In genomic region chr7:75358671-75359541, GRCh38 we compare ENCODE assay signal across 8 cellular contexts. TPM values are rescaled to one million over a fixed set of nuclear protein-coding genes. Genes with fewer than 3 reads are reported as not detected.
DNase-seq lines count a peak whose midpoint lies in the region; ATAC-seq and TF ChIP-seq lines count a peak whose summit lies in the region.
"Not testable (repeated sequence)": the region's sequence is repeated elsewhere in the genome, so short reads cannot be mapped to it uniquely, and the experiment has no call there.

No MANE protein-coding gene starts in this region.

- H3K4me1 ChIP-seq in PC-3 (ENCODE audit: insufficient read depth, low read length); skeletal muscle tissue (ENCODE audit: control insufficient read depth in 3 of 3, insufficient read depth in 3 of 3, low read length in 3 of 3); uterus: not testable (repeated sequence)

- H3K4me2 ChIP-seq in PC-3 (ENCODE audit: low read length): not testable (repeated sequence)

- TF ChIP-seq CTCF in PC-3 (conservative IDR thresholded peaks at IDR 0.05; ENCODE audit: low read depth, low read length); choroid plexus epithelial cell (conservative IDR thresholded peaks at IDR 0.05; ENCODE audit: low read depth, low read length); kidney epithelial cell (IDR thresholded peaks at IDR 0.05; ENCODE audit: insufficient read depth, low read length, poor library complexity, severe bottlenecking); uterus (IDR thresholded peaks at IDR 0.05): not testable (repeated sequence)

- not testable (repeated sequence) for DNase-seq in PC-3; kidney epithelial cell (ENCODE audit: low read depth)
- peak; percentile 0 for DNase-seq in activated T-cell treated with anti-CD3 and anti-CD28 coated beads for 24 hours (ENCODE audit: low read depth)
- peak; percentile 0 for DNase-seq in choroid plexus epithelial cell (ENCODE audit: low read depth)
- peak; percentile 5 to 11 for DNase-seq in uterus

- CTCF ChIA-PET in PC-3 (lab: Charles Lee): not testable (repeated sequence)

- not testable (repeated sequence) for H3K36me3 ChIP-seq in PC-3 (ENCODE audit: low read depth, low read length); kidney epithelial cell (ENCODE audit: control insufficient read depth, insufficient read depth, low read length); skeletal muscle tissue (ENCODE audit: control insufficient read depth in 3 of 3, insufficient read depth in 3 of 3, low read length in 3 of 3); uterus

- H3K27ac ChIP-seq in PC-3 (ENCODE audit: low read length); skeletal muscle tissue (ENCODE audit: low read depth, low read length); uterus: not testable (repeated sequence)

- H3K4me3 ChIP-seq in PC-3 (ENCODE audit: low read length): not testable (repeated sequence)
- H3K4me3 ChIP-seq in choroid plexus epithelial cell (ENCODE audit: low read depth, low read length) (peak overlapping the region; percentile 34), kidney epithelial cell (ENCODE audit: low read depth, low read length) (peak overlapping the region; percentile 42), skeletal muscle tissue (ENCODE audit: low read length in 3 of 3) (peak overlapping the region in 2 of 3 donors; percentile 46 to 64), uterus (peak overlapping the region in 1 of 2 donors; percentile 36)

- POLR2A ChIA-PET in PC-3 (lab: Charles Lee; ENCODE audit: unreplicated experiment): not testable (repeated sequence)

- H3K9me3 ChIP-seq in PC-3 (ENCODE audit: low read length); skeletal muscle tissue (ENCODE audit: control insufficient read depth in 3 of 3, low read length in 3 of 3); uterus: not testable (repeated sequence)

- not testable (repeated sequence) for H3F3A ChIP-seq in PC-3 (ENCODE audit: low read length, unreplicated experiment)

- not testable (repeated sequence) for H4K20me1 ChIP-seq in PC-3 (ENCODE audit: low read length)

- ATAC-seq in GM19324 (IDR thresholded peaks at IDR 0.05; ENCODE audit: low FRiP score, unreplicated experiment): peak; percentile 70
- peak; percentile 62 for ATAC-seq in HG02938 (IDR thresholded peaks at IDR 0.05; ENCODE audit: unreplicated experiment)
- peak; percentile 91 for ATAC-seq in PC-3

- not testable (repeated sequence) for H3K9me2 ChIP-seq in PC-3 (replicated peaks; ENCODE audit: low read length)

- not testable (repeated sequence) for H2AFZ ChIP-seq in PC-3 (ENCODE audit: low read length)

- intact Hi-C loops in PC-3 (cut with micrococcal nuclease); uterus (cut with DNase I; ENCODE audit: low total_unique reads): not testable (repeated sequence)

- H3K79me2 ChIP-seq in PC-3 (ENCODE audit: low read length): not testable (repeated sequence)

- BruUV-seq in PC-3 (replicated peaks; lab: Mats Ljungman, UMichigan): not testable (repeated sequence)

- H3K9ac ChIP-seq in PC-3 (ENCODE audit: low read length): not testable (repeated sequence)
- peak overlapping the region in 1 of 3 donors; percentile 80 for H3K9ac ChIP-seq in skeletal muscle tissue (ENCODE audit: low read depth in 1 of 3, low read length in 3 of 3)

- H3K27me3 ChIP-seq in PC-3 (ENCODE audit: low read length); kidney epithelial cell (ENCODE audit: control insufficient read depth, insufficient read depth, low read length); skeletal muscle tissue (ENCODE audit: control insufficient read depth in 3 of 3, insufficient read depth in 3 of 3, low read length in 3 of 3); uterus: not testable (repeated sequence)

- TF ChIP-seq POLR2A in uterus (IDR thresholded peaks at IDR 0.05): not testable (repeated sequence)

RNA-seq across cellular contexts. Expression of gene TRIM73, which starts 36.5 kb away (rescaled TPM):
- 5.2 and 6.4 TPM in 2 replicates for total RNA-seq in PC-3 (2014; rRNA removed)
- total RNA-seq in kidney epithelial cell: 0.48 TPM in 1 of 2 replicates, not detected in the other
- 2.6 TPM for total RNA-seq in skeletal muscle tissue
- 10 to 100 TPM in 1 of 4 donors, 1 to 10 TPM in 2, under 1 TPM in 1; under 0.01 to 15.6 (median 1.9) TPM for total RNA-seq in uterus
